2 cellular contexts compared by ENCODE assay signal in the genomic region with DNA sequence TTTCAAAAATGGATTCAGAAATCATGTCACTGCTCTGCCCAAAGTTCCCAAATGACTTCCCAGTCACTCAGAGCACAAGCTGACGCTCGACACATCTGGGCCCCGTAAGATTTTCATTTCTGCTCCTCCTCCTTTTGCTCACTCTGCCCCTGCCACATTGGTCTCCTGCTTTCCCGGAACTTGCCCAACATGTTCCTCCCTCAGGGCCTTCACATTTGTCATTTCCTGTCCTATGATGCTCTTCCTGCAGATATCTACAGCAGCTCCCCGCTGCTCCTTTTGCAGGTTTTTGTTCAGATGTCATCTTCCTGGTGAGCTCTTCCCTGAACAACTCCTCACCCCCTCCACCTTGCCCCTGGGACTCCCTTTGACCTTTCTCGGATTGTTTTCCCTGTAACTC.
TF ChIP-seq lines count a peak whose summit lies in the region.

No MANE protein-coding gene starts in this region.

TF ChIP-seq in liver, 16 proteins besides CTCF, POLR2A, EP300 and RAD21:
- TF ChIP-seq, protein P1, sequence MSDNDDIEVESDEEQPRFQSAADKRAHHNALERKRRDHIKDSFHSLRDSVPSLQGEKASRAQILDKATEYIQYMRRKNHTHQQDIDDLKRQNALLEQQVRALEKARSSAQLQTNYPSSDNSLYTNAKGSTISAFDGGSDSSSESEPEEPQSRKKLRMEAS (IDR thresholded peaks at IDR 0.05): no peak
- peak; percentile 39 to 62 for TF ChIP-seq GABPA (IDR thresholded peaks at IDR 0.05 in 1 of 2, conservative IDR thresholded peaks at IDR 0.05 in 1 of 2)

TF ChIP-seq in HepG2, 621 proteins besides CTCF, POLR2A, EP300 and RAD21:
- no peak for TF ChIP-seq ZNF782 (CRISPR knock-in tag; IDR thresholded peaks at IDR 0.05; ENCODE audit: borderline replicate concordance)
- TF ChIP-seq, protein P2, sequence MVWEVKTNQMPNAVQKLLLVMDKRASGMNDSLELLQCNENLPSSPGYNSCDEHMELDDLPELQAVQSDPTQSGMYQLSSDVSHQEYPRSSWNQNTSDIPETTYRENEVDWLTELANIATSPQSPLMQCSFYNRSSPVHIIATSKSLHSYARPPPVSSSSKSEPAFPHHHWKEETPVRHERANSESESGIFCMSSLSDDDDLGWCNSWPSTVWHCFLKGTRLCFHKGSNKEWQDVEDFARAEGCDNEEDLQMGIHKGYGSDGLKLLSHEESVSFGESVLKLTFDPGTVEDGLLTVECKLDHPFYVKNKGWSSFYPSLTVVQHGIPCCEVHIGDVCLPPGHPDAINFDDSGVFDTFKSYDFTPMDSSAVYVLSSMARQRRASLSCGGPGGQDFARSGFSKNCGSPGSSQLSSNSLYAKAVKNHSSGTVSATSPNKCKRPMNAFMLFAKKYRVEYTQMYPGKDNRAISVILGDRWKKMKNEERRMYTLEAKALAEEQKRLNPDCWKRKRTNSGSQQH (CRISPR knock-in tag; IDR thresholded peaks at IDR 0.05; ENCODE audit: low read depth): no peak
- TF ChIP-seq YY1 (IDR thresholded peaks at IDR 0.05; ENCODE audit: insufficient read depth, insufficient replicate concordance, low read depth, low read length): no peak
- no peak for TF ChIP-seq ZNF3 (CRISPR knock-in tag; IDR thresholded peaks at IDR 0.05)
- no peak for TF ChIP-seq ZNF720 (CRISPR knock-in tag; IDR thresholded peaks at IDR 0.05)
